Comparison of ENCODE assay signal across 8 cellular contexts in genomic region chr1:25819496-25820246, GRCh38. TPM values are rescaled to one million over a fixed set of nuclear protein-coding genes. Genes with fewer than 3 reads are reported as not detected.
DNase-seq lines count a peak whose midpoint lies in the region; ATAC-seq and TF ChIP-seq lines count a peak whose summit lies in the region.

TSS of gene MTFR1L (plus strand) at chr1:25819954. CDS start at chr1:25823105, 3,151 bp downstream.

- peak; percentile 79 for DNase-seq in EL
- peak; percentile 43 for DNase-seq in SHP77 treated with DMSO at 0.1 percent for 48 hours (lab: John Stamatoyannopoulos, UW)
- peak; percentile 90 for DNase-seq in activated gamma-delta T cell (lab: John Stamatoyannopoulos, UW)
- peak; percentile 70 to 90 for DNase-seq in foreskin fibroblast

- H3K9me3 ChIP-seq in neuron (ENCODE audit: low read length), result no peaks in the 10 kb centered on the region

- peak within 1 kb of the TSS; percentile 93 for H2AFZ ChIP-seq in KMS-11 (ENCODE audit: low read depth)
- H2AFZ ChIP-seq in neuron (ENCODE audit: low read depth, low read length), result peak within 1 kb of the TSS; percentile 65

- no peak for TF ChIP-seq CTCF in KMS-11 (conservative IDR thresholded peaks at IDR 0.05; ENCODE audit: low read depth, low read length)
- no peak for TF ChIP-seq CTCF in foreskin fibroblast (IDR thresholded peaks at IDR 0.05; ENCODE audit: low read depth, low read length)
- no peak for TF ChIP-seq CTCF in subcutaneous adipose tissue (IDR thresholded peaks at IDR 0.05; ENCODE audit: low read depth)

- H3K4me1 ChIP-seq in KMS-11 (ENCODE audit: low read depth, poor library complexity, severe bottlenecking), result peaks cover 21% of the 10 kb centered on the region
- H3K4me1 ChIP-seq in neuron (ENCODE audit: insufficient read depth, low read length), result peaks cover 25% of the 10 kb centered on the region

- peak within 1 kb of the TSS; percentile 65 for H3K4me2 ChIP-seq in KMS-11

- peak within 1 kb of the TSS; percentile 73 for H3K27ac ChIP-seq in KMS-11

- peak within 1 kb of the TSS; percentile 73 for H3K4me3 ChIP-seq in KMS-11 (IDR thresholded peaks at IDR 0.05; ENCODE audit: insufficient read depth, low read depth, low read length)
- peak within 1 kb of the TSS; percentile 88 to 90 for H3K4me3 ChIP-seq in foreskin fibroblast (ENCODE audit: low read depth in 1 of 2, low read length in 2 of 2)
- H3K4me3 ChIP-seq in neuron (ENCODE audit: low read length), result peak within 1 kb of the TSS; percentile 69

- H3K9ac ChIP-seq in KMS-11, result peak within 1 kb of the TSS; percentile 78

- no peaks in the 10 kb centered on the region for H4K20me1 ChIP-seq in KMS-11 (ENCODE audit: insufficient read depth)

- H3K79me2 ChIP-seq in KMS-11 (ENCODE audit: insufficient read depth, low read depth), result no peaks in the 10 kb centered on the region

- H3K27me3 ChIP-seq in KMS-11 (ENCODE audit: insufficient read depth, low read depth) (no peaks in the 10 kb centered on the region), neuron (ENCODE audit: insufficient read depth, low read length) (no peaks in the 10 kb centered on the region)

- ATAC-seq in GM21723 (IDR thresholded peaks at IDR 0.05; ENCODE audit: unreplicated experiment), result peak; percentile 86

- H3K36me3 ChIP-seq in KMS-11 (ENCODE audit: insufficient read depth), result no peaks in the 10 kb centered on the region
- H3K36me3 ChIP-seq in neuron (ENCODE audit: insufficient read depth, low read length), result peaks cover 16% of the 10 kb centered on the region

RNA-seq across cellular contexts. Expression of gene MTFR1L, which starts in this region (rescaled TPM):
- total RNA-seq in subcutaneous adipose tissue, result 10 to 100 TPM; 53.6 to 89.5 (median 60.4) TPM

Comparison
In these comparisons a context has a peak if more than half of its experiments do, and no peak if none do; other contexts are left out.
1. Peak in every context shown above with its lines: DNase-seq, ATAC-seq, H3K4me3 ChIP-seq and H3K27ac ChIP-seq.